Comparison of ENCODE assay signal across 1 cellular context in genomic region chr5:38602641-38603040, GRCh38.
TF ChIP-seq lines count a peak whose summit lies in the region.

No MANE protein-coding gene starts in this region.

TF ChIP-seq in H1, 55 proteins besides CTCF, POLR2A, EP300 and RAD21:
- no peak for TF ChIP-seq CREB1 (IDR thresholded peaks at IDR 0.05)
- no peak for TF ChIP-seq NRF1 (IDR thresholded peaks at IDR 0.05; ENCODE audit: low read depth, low read length)
- TF ChIP-seq KDM4A (IDR thresholded peaks at IDR 0.05; ENCODE audit: low read depth, low read length, severe bottlenecking): no peak
- TF ChIP-seq TBP (IDR thresholded peaks at IDR 0.05; ENCODE audit: low read depth, low read length): no peak
- TF ChIP-seq NANOG (IDR thresholded peaks at IDR 0.05; ENCODE audit: insufficient read depth, low read depth, low read length, poor library complexity, severe bottlenecking): no peak
- TF ChIP-seq ATF3 (IDR thresholded peaks at IDR 0.05; ENCODE audit: insufficient read depth, low read depth, low read length): no peak
- no peak for TF ChIP-seq ZNF274 (IDR thresholded peaks at IDR 0.05; ENCODE audit: borderline replicate concordance, extremely low read depth, low read length)
- no peak for TF ChIP-seq CEBPB (IDR thresholded peaks at IDR 0.05; ENCODE audit: low read depth, low read length)
- no peak for TF ChIP-seq RNF2 (IDR thresholded peaks at IDR 0.05; ENCODE audit: borderline replicate concordance, low read depth, low read length, missing control alignments, poor library complexity, severe bottlenecking)
- no peak for TF ChIP-seq ASH2L (IDR thresholded peaks at IDR 0.05; ENCODE audit: low read length)
- TF ChIP-seq HDAC6 (IDR thresholded peaks at IDR 0.05; ENCODE audit: low read depth, low read length): no peak
- TF ChIP-seq SP4 (IDR thresholded peaks at IDR 0.05; ENCODE audit: low read length): no peak
